ENCODE assay signal across 19 cellular contexts in genomic region chr2:240125749-240126148, GRCh38. TPM values are rescaled to one million over a fixed set of nuclear protein-coding genes. Genes with fewer than 3 reads are reported as not detected.
DNase-seq lines count a peak whose midpoint lies in the region; ATAC-seq, FAIRE-seq and TF ChIP-seq lines count a peak whose summit lies in the region.
"Had no signal": no experiment of that assay in that cellular context is flagged by ENCODE, and none has a peak within 500 bp of the region (broad histone marks: within the 10 kb centered on the region; RNA-seq: fewer than 3 reads in every experiment).

No MANE protein-coding gene starts in this region.

- RAD21 ChIA-PET in GM12878 (lab: Charles Lee; ENCODE audit: unreplicated experiment), result no interaction called here

- no peak for ATAC-seq in GM12878
- ATAC-seq in HG03439 (IDR thresholded peaks at IDR 0.05; ENCODE audit: unreplicated experiment), result no peak
- ATAC-seq: GM23338, PC-3 had no signal

- H3K27ac ChIP-seq in GM12878 (ENCODE audit: control insufficient read depth, insufficient read depth), result no peak overlapping the region
- H3K27ac ChIP-seq: C4-2B had no signal

- WGBS in GM12878 (ENCODE audit: insufficient coverage, insufficient replicate concordance, low lambda C conversion rate, missing lambda C conversion rate), result 95% methylated on average over 14 of the region's 14 CpGs

- H4K20me1 ChIP-seq in GM12878 (ENCODE audit: control insufficient read depth, insufficient read depth), result no peaks in the 10 kb centered on the region

- SMC1A ChIA-PET in GM12878 (lab: Charles Lee; ENCODE audit: uncharacterized antibody, unreplicated experiment), result no interaction called here

- no peaks in the 10 kb centered on the region for H3K27me3 Mint-ChIP-seq in activated naive CD4-positive, alpha-beta T cell treated with anti-CD3 and anti-CD28 coated beads for 36 hours (ENCODE audit: low read depth)

- no peak for TF ChIP-seq CTCF in GM12878 (IDR thresholded peaks at IDR 0.05 in 2 of 3, conservative IDR thresholded peaks at IDR 0.05 in 1 of 3; ENCODE audit: control insufficient read depth in 2 of 3, extremely low read depth in 1 of 3, insufficient read depth in 1 of 3, low read depth in 3 of 3, low read length in 3 of 3)

- H3K9ac ChIP-seq in GM12878 (ENCODE audit: control insufficient read depth, insufficient read depth, low read length), result no peak overlapping the region

- H3K4me1 Mint-ChIP-seq in activated naive CD4-positive, alpha-beta T cell treated with anti-CD3 and anti-CD28 coated beads for 36 hours (ENCODE audit: low read depth), result peaks cover 12% of the 10 kb centered on the region
- H3K4me1 Mint-ChIP-seq: GM23338 had no signal

- H3K9me3 Mint-ChIP-seq in activated naive CD4-positive, alpha-beta T cell treated with anti-CD3 and anti-CD28 coated beads for 36 hours, result no peaks in the 10 kb centered on the region
- H3K9me3 Mint-ChIP-seq: GM23338 had no signal

- DNase-seq in activated naive CD4-positive, alpha-beta T cell treated with Interleukin-2 at 50 U/mL for 16 hours, result peak; percentile 1
- no peak for DNase-seq in activated naive CD4-positive, alpha-beta T cell treated with anti-CD3 and anti-CD28 coated beads for 36 hours
- DNase-seq in GM12878 (ENCODE audit: low read depth, low spot score), result no peak
- peak; percentile 33 for DNase-seq in islet precursor cell
- DNase-seq in stimulated activated CD8-positive, alpha-beta memory T cell treated with anti-CD3 and anti-CD28 coated beads, Interleukin-4, amount 100 ng/mL, for 48 hours, result peak; percentile 18
- DNase-seq in NCI-H2196 (lab: John Stamatoyannopoulos, UW; ENCODE audit: unreplicated experiment), result no peak
- DNase-seq: DMS 273 treated with DMSO at 0.1 percent for 48 hours, GDM1, KG1, NCI-H1417 treated with DMSO at 0.1 percent for 48 hours, NCI-H2029, NCI-H2171, NCI-H774, PC-3 had no signal

- H3K36me3 Mint-ChIP-seq in activated naive CD4-positive, alpha-beta T cell treated with anti-CD3 and anti-CD28 coated beads for 36 hours (ENCODE audit: low read depth), result peaks cover 36% of the 10 kb centered on the region

- no peaks in the 10 kb centered on the region for H3K79me2 ChIP-seq in GM12878 (ENCODE audit: control insufficient read depth, insufficient read depth, low read length)

- H3K4me3 ChIP-seq in GM12878, result no peak overlapping the region
- H3K4me3 ChIP-seq: GM23338 had no signal

- no peak for TF ChIP-seq EP300 in GM12878 (IDR thresholded peaks at IDR 0.05; ENCODE audit: borderline replicate concordance in 1 of 2, control insufficient read depth in 1 of 2, low read depth in 2 of 2, low read length in 2 of 2)

- no peak overlapping the region for H3K4me3 Mint-ChIP-seq in activated naive CD4-positive, alpha-beta T cell treated with anti-CD3 and anti-CD28 coated beads for 36 hours
- H3K4me3 Mint-ChIP-seq: GM23338 had no signal

- H3K36me3 ChIP-seq in GM12878 (ENCODE audit: control insufficient read depth in 2 of 2, insufficient read depth in 2 of 2, low read length in 1 of 2), result peaks cover 14 to 19% of the 10 kb centered on the region in 2 experiments

- H3K4me2 ChIP-seq in GM12878 (ENCODE audit: control insufficient read depth, insufficient read depth), result no peak overlapping the region
- H3K4me2 ChIP-seq: GM23338 had no signal

- BruUV-seq in GM12878 (replicated peaks; lab: Mats Ljungman, UMichigan), result no TSS peak

- TF ChIP-seq RAD21 in GM12878 (IDR thresholded peaks at IDR 0.05; ENCODE audit: insufficient read depth, low read depth, low read length), result no peak

- peaks cover 12% of the 10 kb centered on the region for H3K4me1 ChIP-seq in GM12878 (ENCODE audit: control insufficient read depth, insufficient read depth, low read length)

- H3K27me3 ChIP-seq in GM12878 (replicated peaks in 1 of 2; ENCODE audit: control insufficient read depth in 2 of 2, insufficient read depth in 2 of 2, low read length in 1 of 2), result no peaks in the 10 kb centered on the region

- H2AFZ ChIP-seq in GM12878 (ENCODE audit: control insufficient read depth, low read depth, low read length), result no peak overlapping the region
- H2AFZ ChIP-seq: GM23338 had no signal

- TF ChIP-seq POLR2A in GM12878 (IDR thresholded peaks at IDR 0.05; ENCODE audit: low read depth, low read length), result no peak

- H3K27ac Mint-ChIP-seq in activated naive CD4-positive, alpha-beta T cell treated with anti-CD3 and anti-CD28 coated beads for 36 hours, result no peak overlapping the region
- H3K27ac Mint-ChIP-seq: GM23338 had no signal

- no peak for FAIRE-seq in GM12878 (lab: Jason Lieb, UNC)
- FAIRE-seq: GM12891 had no signal

- intact Hi-C loops in activated naive CD4-positive, alpha-beta T cell treated with anti-CD3 and anti-CD28 coated beads for 36 hours (cut with micrococcal nuclease), result no loop called here
- intact Hi-C loops in GM12878 (cut with micrococcal nuclease; ENCODE audit: unreplicated experiment), result no loop called here

- CTCF ChIA-PET in activated naive CD4-positive, alpha-beta T cell treated with anti-CD3 and anti-CD28 coated beads for 36 hours (lab: Charles Lee), result no interaction called here
- CTCF ChIA-PET in GM12878 (lab: Yijun Ruan, JAX), result no interaction called here

- POLR2A ChIA-PET in GM12878 (lab: Charles Lee), result no interaction called here

- in situ Hi-C loops in GM12878 (cut with MboI), result no loop called here

- no peaks in the 10 kb centered on the region for H3K9me3 ChIP-seq in GM12878 (replicated peaks; ENCODE audit: control insufficient read depth, insufficient read depth, low read length)

TF ChIP-seq in GM12878, 131 proteins besides CTCF, POLR2A, EP300 and RAD21:
- peak; percentile 27 for TF ChIP-seq PBX3 (IDR thresholded peaks at IDR 0.05; ENCODE audit: insufficient replicate concordance, low read depth, low read length)
- TF ChIP-seq ZNF217 (IDR thresholded peaks at IDR 0.05), result no peak
- TF ChIP-seq BCL3 (IDR thresholded peaks at IDR 0.05; ENCODE audit: borderline replicate concordance, insufficient read depth, low read depth, low read length, poor library complexity, severe bottlenecking), result peak; percentile 49
TF ChIP-seq in GM12878: peak in this region for 2.

RNA-seq across cellular contexts. Expression of gene COPS9, which starts 10.4 kb away (rescaled TPM):
- total RNA-seq in activated naive CD4-positive, alpha-beta T cell treated with anti-CD3 and anti-CD28 coated beads for 36 hours, result 10 to 100 TPM; 84.5 to 91.3 TPM
- total RNA-seq in GM12878 (2013; cell fraction: nucleolus; rRNA removed), result 4.6 and 4.8 TPM in 2 replicates
- 220 and 228 TPM in 2 replicates for total RNA-seq in GM12878 (2014; rRNA removed)
- 116 and 125 TPM in 2 replicates for total RNA-seq in GM12878 (2014; rRNA removed; fragmentation: Illumina TruSeq; extraction: Trizol)
- 125 and 130 TPM in 2 replicates for total RNA-seq in GM12878 (2021)
- 56.3 TPM for polyA plus RNA-seq in GM12878 (2011; ENCODE audit: low read depth)
- 204 and 206 TPM in 2 replicates for polyA plus RNA-seq in GM12878 (2011; rRNA removed)
- polyA plus RNA-seq in GM12878 (2011; cell fraction: cytosol; rRNA removed), result 226 and 316 TPM in 2 replicates
- polyA plus RNA-seq in GM12878 (2011; cell fraction: nucleus; rRNA removed), result 79.8 and 102 TPM in 2 replicates
- polyA plus RNA-seq in GM12878 (2012), result 171 and 244 TPM in 2 replicates
- 34.3 and 80.8 TPM in 2 replicates for polyA plus RNA-seq in GM12878 (2014; fragmentation: Illumina TruSeq; extraction: Trizol)
- 100 to 1,000 TPM; 124 to 246 TPM for polyA plus RNA-seq in GM12878 (2014; fragmentation: Nextera tagmentation; extraction: Ambion mirVana)
- polyA plus RNA-seq in GM12878 (2014; rRNA removed), result 418 and 419 TPM in 2 replicates
- polyA plus RNA-seq in GM12878 (2016; fragmentation: Nextera tagmentation; extraction: Ambion mirVana), result 100 to 1,000 TPM; 361 to 385 TPM
- 12.9 and 19.0 TPM in 2 replicates for polyA minus RNA-seq in GM12878 (2011; rRNA and poly(A)+ RNA removed)
- polyA minus RNA-seq in GM12878 (2011; cell fraction: cytosol; rRNA and poly(A)+ RNA removed), result 10.7 and 14.9 TPM in 2 replicates
- polyA minus RNA-seq in GM12878 (2011; cell fraction: nucleus; rRNA and poly(A)+ RNA removed), result 8.2 and 12.1 TPM in 2 replicates

RNA-seq across cellular contexts. Expression of gene OTOS, which starts 14.7 kb away (rescaled TPM):
- not detected for total RNA-seq in activated naive CD4-positive, alpha-beta T cell treated with anti-CD3 and anti-CD28 coated beads for 36 hours
- total RNA-seq in GM12878 (2013; cell fraction: nucleolus; rRNA removed), result not detected in 2 replicates
- total RNA-seq in GM12878 (2014; rRNA removed) (not detected in 2 replicates), GM12878 (2014; rRNA removed; fragmentation: Illumina TruSeq; extraction: Trizol) (not detected in 2 replicates), GM12878 (2021) (not detected in 2 replicates)
- not detected for polyA plus RNA-seq in GM12878 (2011; ENCODE audit: low read depth)
- polyA plus RNA-seq in GM12878 (2011; rRNA removed) (not detected in 2 replicates), GM12878 (2014; fragmentation: Illumina TruSeq; extraction: Trizol) (not detected in 2 replicates), GM12878 (2014; fragmentation: Nextera tagmentation; extraction: Ambion mirVana) (not detected), GM12878 (2014; rRNA removed) (not detected in 2 replicates), GM12878 (2016; fragmentation: Nextera tagmentation; extraction: Ambion mirVana) (not detected)
- polyA plus RNA-seq in GM12878 (2011; cell fraction: cytosol; rRNA removed), result not detected in 2 replicates
- polyA plus RNA-seq in GM12878 (2011; cell fraction: nucleus; rRNA removed), result not detected in 2 replicates
- polyA plus RNA-seq in GM12878 (2012), result not detected in 2 replicates
- not detected in 2 replicates for polyA minus RNA-seq in GM12878 (2011; rRNA and poly(A)+ RNA removed)
- polyA minus RNA-seq in GM12878 (2011; cell fraction: cytosol; rRNA and poly(A)+ RNA removed), result not detected in 2 replicates
- polyA minus RNA-seq in GM12878 (2011; cell fraction: nucleus; rRNA and poly(A)+ RNA removed), result not detected in 2 replicates
- total RNA-seq: GM23338, NCI-H460, PC-3 had no signal

Comparison
In these comparisons a context has a peak if more than half of its experiments do, and no peak if none do; other contexts are left out.
1. DNase-seq: peak in activated naive CD4-positive, alpha-beta T cell treated with Interleukin-2 at 50 U/mL for 16 hours (single experiment), islet precursor cell (single experiment) and stimulated activated CD8-positive, alpha-beta memory T cell treated with anti-CD3 and anti-CD28 coated beads, Interleukin-4, amount 100 ng/mL, for 48 hours (single experiment); none in activated naive CD4-positive, alpha-beta T cell treated with anti-CD3 and anti-CD28 coated beads for 36 hours (single experiment), GM12878 (single experiment) and NCI-H2196 (single experiment).